8 cellular contexts compared by ENCODE assay signal in the genomic region with DNA sequence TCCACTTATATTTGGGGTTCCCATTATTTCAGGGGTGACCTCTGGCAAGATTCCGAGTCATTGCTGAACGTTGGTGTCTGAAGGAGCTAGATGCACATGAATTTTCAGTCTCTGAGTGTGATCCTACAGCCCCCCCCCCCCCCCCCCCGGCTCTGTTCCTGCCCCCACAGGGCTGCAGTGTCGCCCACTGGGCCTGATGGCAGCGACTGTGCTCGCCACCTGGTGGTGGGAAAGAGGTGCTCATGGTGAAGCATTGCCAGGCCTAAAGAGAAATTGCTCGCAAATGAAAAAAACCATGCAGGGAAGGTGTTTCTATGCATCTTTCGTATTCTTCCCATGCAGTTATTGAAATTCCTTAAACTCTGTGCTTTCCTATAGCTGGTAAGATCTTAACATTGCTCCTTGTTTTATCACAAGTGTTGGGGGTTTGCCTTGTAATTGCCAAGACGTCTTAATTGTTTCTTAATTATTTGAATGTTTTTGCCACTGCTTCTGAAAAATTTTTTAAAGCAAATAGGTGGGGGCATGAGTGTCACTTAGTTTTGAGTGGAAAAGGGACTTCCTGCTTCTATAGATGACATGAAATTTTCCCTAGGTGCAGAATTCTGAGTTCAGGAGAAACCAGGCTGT.
DNase-seq lines count a peak whose midpoint lies in the region; ATAC-seq and TF ChIP-seq lines count a peak whose summit lies in the region.

No MANE protein-coding gene starts in this region.

- DNase-seq in BJ (ENCODE audit: low read depth) (no peak), SK-N-DZ (ENCODE audit: low spot score) (peak; percentile 38), anterior cingulate cortex (lab: John Stamatoyannopoulos, UW) (peak in 32 of 58 donors; percentile 6 to 63 (median 21)), immature natural killer cell (peak; percentile 19 to 28 (median 26)), NCI-H2029 (lab: John Stamatoyannopoulos, UW) (no peak)
- peak; percentile 9 for DNase-seq in stimulated activated CD4-positive, alpha-beta T cell treated with anti-CD3 and anti-CD28 coated beads, Interleukin-2, amount 100 ng/mL, for 4 hours (ENCODE audit: low read depth)

- no peak overlapping the region for H3K4me3 ChIP-seq in BJ (ENCODE audit: low read depth, low read length)

- H3K4me1 Mint-ChIP-seq in immature natural killer cell: peaks cover under 1 to 2% of the 10 kb centered on the region in 2 donors

- H3K27me3 Mint-ChIP-seq in immature natural killer cell (ENCODE audit: low read depth in 3 of 3): no peaks in the 10 kb centered on the region

- ATAC-seq in GM18909 (IDR thresholded peaks at IDR 0.05; ENCODE audit: poor library complexity, unreplicated experiment): peak; percentile 68
- ATAC-seq in HG03442 (IDR thresholded peaks at IDR 0.05; ENCODE audit: unreplicated experiment): peak; percentile 77

- no peak overlapping the region for H3K27ac Mint-ChIP-seq in immature natural killer cell

- peaks cover 11% of the 10 kb centered on the region for H3K36me3 ChIP-seq in BJ (ENCODE audit: control insufficient read depth, insufficient read depth, low read length)

- CTCF ChIA-PET in BJ (lab: Yijun Ruan, JAX): interaction anchor here (0.6 to 11.8 kb wide), 26 partner anchors 9 to 332 kb away, joined by 3 to 183 read pairs (median 4); partner anchors contain the start of gene WWC2

- H3K27me3 ChIP-seq in BJ (ENCODE audit: control insufficient read depth, insufficient read depth, low read length): no peaks in the 10 kb centered on the region

- H3K36me3 Mint-ChIP-seq in immature natural killer cell: peaks cover 0 to 10% (median 0%) of the 10 kb centered on the region in 3 donors

- peak; percentile 88 for TF ChIP-seq CTCF in BJ (IDR thresholded peaks at IDR 0.05; ENCODE audit: insufficient read depth, low read depth, low read length)

- POLR2A ChIA-PET in BJ (lab: Charles Lee): interaction anchor here (0.5 kb wide), 1 partner anchor 159 kb away, joined by 6 read pairs; no protein-coding TSS in a partner anchor

- H3K4me3 Mint-ChIP-seq in immature natural killer cell: no peak overlapping the region

- H3K9me3 Mint-ChIP-seq in immature natural killer cell: no peaks in the 10 kb centered on the region

Comparison
In these comparisons a context has a peak if more than half of its experiments do, and no peak if none do; other contexts are left out.
1. DNase-seq: peak in SK-N-DZ (single experiment), anterior cingulate cortex (32 of 58), immature natural killer cell (3 of 3) and stimulated activated CD4-positive, alpha-beta T cell treated with anti-CD3 and anti-CD28 coated beads, Interleukin-2, amount 100 ng/mL, for 4 hours (single experiment); none in BJ (single experiment) and NCI-H2029 (single experiment).